ENCODE assay signal across 9 cellular contexts in the genomic region with DNA sequence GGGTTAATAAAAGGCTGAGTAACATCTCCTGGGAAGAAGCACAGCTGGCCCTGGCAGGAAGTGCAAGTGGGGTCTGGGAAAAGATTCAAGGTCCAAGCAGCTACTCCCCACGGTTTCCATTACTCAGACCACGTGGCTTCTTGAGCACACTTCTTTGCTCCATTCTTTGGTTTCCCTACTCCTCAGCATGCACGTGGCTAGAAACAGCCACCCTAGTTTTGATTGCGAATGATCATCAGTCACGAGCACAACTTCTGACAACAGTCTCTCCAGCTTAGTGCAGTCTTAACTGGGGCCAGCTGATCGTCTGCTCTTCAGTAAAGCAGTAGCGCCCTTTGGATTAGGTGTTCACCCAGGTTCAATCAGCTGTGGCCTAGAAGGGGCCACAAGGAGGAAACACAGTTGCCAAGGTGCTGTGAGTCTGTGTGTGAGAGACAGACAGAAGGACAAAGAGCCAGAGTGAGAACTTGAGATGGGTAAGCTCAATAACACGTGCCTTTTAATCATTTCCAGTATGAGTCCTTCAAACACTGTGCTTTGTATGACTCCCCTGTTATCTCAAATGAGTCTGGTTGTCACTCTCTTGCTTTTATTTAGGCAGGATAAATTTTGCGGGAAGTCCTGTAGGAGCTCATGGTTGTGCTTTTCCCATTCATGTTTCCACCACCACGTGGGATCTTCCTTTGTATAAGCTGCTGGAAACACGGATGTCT. TPM values are rescaled to one million over a fixed set of nuclear protein-coding genes. Genes with fewer than 3 reads are reported as not detected.
DNase-seq lines count a peak whose midpoint lies in the region; ATAC-seq, FAIRE-seq and TF ChIP-seq lines count a peak whose summit lies in the region.
"Had no signal": no experiment of that assay in that cellular context is flagged by ENCODE, and none has a peak within 500 bp of the region (broad histone marks: within the 10 kb centered on the region; RNA-seq: fewer than 3 reads in every experiment).

No MANE protein-coding gene starts in this region.

- H3K27ac ChIP-seq in colonic mucosa (peak overlapping the region; percentile 97), mesendoderm (ENCODE audit: low read depth, low read length) (no peak overlapping the region), vagina (peak overlapping the region; percentile 93)

- H3K27me3 ChIP-seq in colonic mucosa (no peaks in the 10 kb centered on the region), mesendoderm (ENCODE audit: insufficient read depth, low read length, poor library complexity) (no peaks in the 10 kb centered on the region), vagina (no peaks in the 10 kb centered on the region)

- H3K18ac ChIP-seq in mesendoderm (ENCODE audit: low read length) = peak overlapping the region; percentile 60

- no peak overlapping the region for H2AK5ac ChIP-seq in mesendoderm (ENCODE audit: low read length)

- H3K56ac ChIP-seq in mesendoderm (ENCODE audit: low read length) = peak overlapping the region; percentile 94

- H3K79me2 ChIP-seq in mesendoderm (ENCODE audit: control insufficient read depth, insufficient read depth, low read length) = no peaks in the 10 kb centered on the region

- H4K5ac ChIP-seq in mesendoderm (ENCODE audit: low read length) = peak overlapping the region; percentile 10

- H4K8ac ChIP-seq in mesendoderm (ENCODE audit: low read depth, low read length) = no peak overlapping the region

- H3K4me2 ChIP-seq in mesendoderm (ENCODE audit: low read length) = peak overlapping the region; percentile 73

- no peak overlapping the region for H2BK5ac ChIP-seq in mesendoderm (ENCODE audit: low read length)

- FAIRE-seq in GM12891 (lab: Jason Lieb, UNC) = no peak
- FAIRE-seq: colon had no signal

- DNase-seq in Right ventricle myocardium inferior (ENCODE audit: missing footprints) = peak; percentile 56
- DNase-seq in cardiac septum (ENCODE audit: low spot score) = no peak
- peak; percentile 39 for DNase-seq in colonic mucosa
- DNase-seq in mesendoderm = peak; percentile 23
- DNase-seq in vagina (ENCODE audit: extremely low spot score in 2 of 2) = peak in 1 of 2 donors; percentile 96
- no peak for DNase-seq in inferior parietal cortex (ENCODE audit: extremely low spot score)
- no peak for DNase-seq in DMS153 (lab: John Stamatoyannopoulos, UW)
- no peak for DNase-seq in GM12891 (ENCODE audit: insufficient read length, low spot score)

- H3K9me3 ChIP-seq in colonic mucosa (no peaks in the 10 kb centered on the region), vagina (no peaks in the 10 kb centered on the region)

- TF ChIP-seq POLR2A in vagina (IDR thresholded peaks at IDR 0.05) (no peak), GM12891 (IDR thresholded peaks at IDR 0.05; ENCODE audit: low read depth, low read length) (no peak)

- H3K9ac ChIP-seq in colonic mucosa (ENCODE audit: low read depth in 2 of 2, low read length in 2 of 2) (peak overlapping the region; percentile 75 to 80), mesendoderm (ENCODE audit: low read length) (peak overlapping the region; percentile 94)

- intact Hi-C loops in Right ventricle myocardium inferior (cut with DNase I) (loop anchor here (2.0 to 10.0 kb wide), 4 partner anchors 56 to 520 kb away; a partner anchor contains a TSS), cardiac septum (cut with DNase I) (loop anchor here (5.0 kb wide), 2 partner anchors 301 to 316 kb away; no protein-coding TSS in a partner anchor), colonic mucosa (cut with DNase I) (loop anchor here (5.0 kb wide), 1 partner anchor 44 kb away; no protein-coding TSS in a partner anchor), vagina (cut with DNase I) (loop anchor here (2.0 to 10.0 kb wide), 3 partner anchors 14 to 298 kb away; a partner anchor contains a TSS)

- no peak overlapping the region for H3K4me3 ChIP-seq in colonic mucosa
- H3K4me3 ChIP-seq in mesendoderm (ENCODE audit: low read length) = no peak overlapping the region
- H3K4me3 ChIP-seq in vagina = peak overlapping the region in 1 of 2 donors; percentile 87

- H3K79me1 ChIP-seq in mesendoderm (ENCODE audit: low read length) = peaks cover 2% of the 10 kb centered on the region

- H2BK15ac ChIP-seq in mesendoderm (replicated peaks; ENCODE audit: low read depth) = no peak overlapping the region

- H3K4ac ChIP-seq in mesendoderm (ENCODE audit: low read depth, low read length) = peak overlapping the region; percentile 60

- no CpG with 5 or more reads among the region's 11 CpGs for WGBS in mesendoderm (ENCODE audit: extremely low coverage, insufficient coverage, low lambda C conversion rate)

- H2BK120ac ChIP-seq in mesendoderm (ENCODE audit: low read depth, low read length) = no peak overlapping the region

- H3K36me3 ChIP-seq in colonic mucosa (no peaks in the 10 kb centered on the region), mesendoderm (ENCODE audit: control insufficient read depth, insufficient read depth, low read length) (no peaks in the 10 kb centered on the region), vagina (no peaks in the 10 kb centered on the region)

- H3K4me1 ChIP-seq in colonic mucosa (no peaks in the 10 kb centered on the region), mesendoderm (ENCODE audit: control insufficient read depth, low read depth, low read length) (peaks cover 9% of the 10 kb centered on the region), vagina (peaks cover 32% of the 10 kb centered on the region)

- no peak overlapping the region for H3K23ac ChIP-seq in mesendoderm (ENCODE audit: low read length)

- no peak for TF ChIP-seq CTCF in colonic mucosa (IDR thresholded peaks at IDR 0.05)
- no peak for TF ChIP-seq CTCF in vagina (IDR thresholded peaks at IDR 0.05)

- ATAC-seq in Right ventricle myocardium inferior = peak; percentile 62

TF ChIP-seq in GM12891, 5 proteins besides CTCF, POLR2A, EP300 and RAD21:
- TF ChIP-seq SPI1 (IDR thresholded peaks at IDR 0.05; ENCODE audit: low read depth, low read length) (no peak), POU2F2 (IDR thresholded peaks at IDR 0.05; ENCODE audit: low read depth, low read length) (no peak), PAX5 (IDR thresholded peaks at IDR 0.05; ENCODE audit: insufficient read depth, low read length, severe bottlenecking) (no peak), POLR2AphosphoS5 (IDR thresholded peaks at IDR 0.05; ENCODE audit: low read depth, low read length) (no peak), TAF1 (IDR thresholded peaks at IDR 0.05; ENCODE audit: low read depth, low read length) (no peak)

RNA-seq across cellular contexts. Expression of a gene that starts 1.0 kb away (rescaled TPM):
- 65.3 TPM for total RNA-seq in Right ventricle myocardium inferior
- 70.5 TPM for total RNA-seq in cardiac septum
- total RNA-seq in colonic mucosa = 10 to 100 TPM; 61.8 to 78.5 TPM
- 14.9 TPM for polyA plus RNA-seq in mesendoderm (2013, experiment 1 of 2)
- polyA plus RNA-seq in mesendoderm (2013, experiment 2 of 2) = 15.8 TPM
- 51.1 TPM for total RNA-seq in vagina
- not detected for polyA plus RNA-seq in GM12891 (2012; ENCODE audit: low read depth, missing spikeins)

Comparison
In these comparisons a context has a peak if more than half of its experiments do, and no peak if none do; other contexts are left out.
1. DNase-seq: peak in Right ventricle myocardium inferior (single experiment), colonic mucosa (single experiment) and mesendoderm (single experiment); none in cardiac septum (single experiment), inferior parietal cortex (single experiment), DMS153 (single experiment) and GM12891 (single experiment).